1 cellular context compared by ENCODE assay signal in genomic region chr16:3906363-3906762, GRCh38.
TF ChIP-seq lines count a peak whose summit lies in the region.

No MANE protein-coding gene starts in this region.

TF ChIP-seq in K562, 482 proteins besides CTCF, POLR2A, EP300 and RAD21:
- TF ChIP-seq THRB (CRISPR knock-in tag; conservative IDR thresholded peaks at IDR 0.05) (no peak), RBFOX2 (IDR thresholded peaks at IDR 0.05; ENCODE audit: low read depth, low read length) (no peak), ZNF146 (CRISPR knock-in tag; IDR thresholded peaks at IDR 0.05; ENCODE audit: unreplicated experiment) (peak; percentile 85), REST (CRISPR knock-in tag; IDR thresholded peaks at IDR 0.05; ENCODE audit: low read depth) (no peak), SUPT5H (IDR thresholded peaks at IDR 0.05) (no peak)
